6 cellular contexts compared by ENCODE assay signal in the genomic region with DNA sequence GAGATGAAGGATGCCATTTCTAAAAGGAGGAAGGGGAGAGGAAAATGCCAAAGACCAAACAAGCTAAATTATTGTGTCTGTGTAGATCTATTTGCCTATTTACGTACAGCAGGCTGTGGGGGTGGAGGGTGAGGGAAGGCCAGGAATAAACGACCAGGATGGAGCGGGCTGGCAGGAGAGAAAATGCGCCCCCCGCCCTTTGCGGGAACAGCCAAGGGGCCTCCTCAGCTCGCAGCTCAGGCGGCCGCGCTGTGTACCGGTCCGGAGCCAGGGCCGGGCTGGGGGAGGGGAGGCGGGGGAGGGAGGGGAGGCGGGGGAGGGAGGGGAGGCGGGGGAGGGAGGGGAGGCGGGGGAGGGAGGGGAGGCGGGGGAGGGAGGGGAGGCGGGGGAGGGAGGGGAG.
DNase-seq lines count a peak whose midpoint lies in the region; ATAC-seq, FAIRE-seq and TF ChIP-seq lines count a peak whose summit lies in the region.
"Not testable (repeated sequence)": the region's sequence is repeated elsewhere in the genome, so short reads cannot be mapped to it uniquely, and the experiment has no call there.

No MANE protein-coding gene starts in this region.

- 10% methylated on average over 2 of the region's 19 CpGs for WGBS in K562 (ENCODE audit: insufficient coverage, low coverage, missing lambda C conversion rate)

- H3K4me3 Mint-ChIP-seq in type B pancreatic cell, result not testable (repeated sequence)

- H3K27ac ChIP-seq in K562 (ENCODE audit: extremely low read depth, low read depth, low read length), result not testable (repeated sequence)

- ATAC-seq in K562, result peak; percentile 74

- not testable (repeated sequence) for H3K36me3 Mint-ChIP-seq in type B pancreatic cell

- not testable (repeated sequence) for H3K4me3 ChIP-seq in K562

- BruUV-seq in K562 (replicated peaks; lab: Mats Ljungman, UMichigan), result not testable (repeated sequence)

- intact Hi-C loops in K562 (cut with micrococcal nuclease); posterior vena cava (cut with DNase I): not testable (repeated sequence)

- H3K27me3 Mint-ChIP-seq in type B pancreatic cell, result not testable (repeated sequence)

- peak; percentile 12 for DNase-seq in NCI-H1092 treated with DMSO at 0.1 percent for 48 hours (lab: John Stamatoyannopoulos, UW)
- DNase-seq in NCI-H526 (lab: John Stamatoyannopoulos, UW), result peak; percentile 12 to 65
- peak; percentile 52 for DNase-seq in SK-N-DZ (ENCODE audit: low spot score)
- DNase-seq in K562 (ENCODE audit: extremely low read depth in 1 of 4, low spot score in 3 of 4), result peak in 1 of 4 experiments; percentile 53
- DNase-seq in posterior vena cava (ENCODE audit: low spot score), result peak; percentile 62
- DNase-seq in type B pancreatic cell (ENCODE audit: extremely low spot score, unreplicated experiment), result peak; percentile 27

- H3K79me2 ChIP-seq in K562 (ENCODE audit: control insufficient read depth, insufficient read depth, low read length), result not testable (repeated sequence)

- not testable (repeated sequence) for H3K27me3 ChIP-seq in K562 (ENCODE audit: control insufficient read depth in 2 of 2, insufficient read depth in 2 of 2, low read length in 2 of 2)

- not testable (repeated sequence) for TF ChIP-seq CTCF in K562 (IDR thresholded peaks at IDR 0.05 in 2 of 3, conservative IDR thresholded peaks at IDR 0.05 in 1 of 3; ENCODE audit: insufficient read depth in 2 of 3, low read depth in 1 of 3, low read length in 3 of 3); type B pancreatic cell (conservative IDR thresholded peaks at IDR 0.05)

- not testable (repeated sequence) for H3K4me2 ChIP-seq in K562 (ENCODE audit: insufficient read depth, low read length)

- CTCF ChIA-PET in K562 (lab: Yijun Ruan, JAX; ENCODE audit: low intra/inter-chr PET ratio), result not testable (repeated sequence)

- POLR2A ChIA-PET in K562 (lab: Yijun Ruan, JAX), result not testable (repeated sequence)

- not testable (repeated sequence) for H4K20me1 ChIP-seq in K562 (replicated peaks; ENCODE audit: control insufficient read depth, insufficient read depth, low read length)

- in situ Hi-C loops in K562 (cut with MboI), result not testable (repeated sequence)

- TF ChIP-seq RAD21 in K562 (CRISPR knock-in tag; conservative IDR thresholded peaks at IDR 0.05 in 1 of 2, IDR thresholded peaks at IDR 0.05 in 1 of 2), result not testable (repeated sequence)

- H3K9me1 ChIP-seq in K562 (ENCODE audit: control insufficient read depth, insufficient read depth, low read length), result not testable (repeated sequence)

- H3K9me3 Mint-ChIP-seq in type B pancreatic cell, result not testable (repeated sequence)

- TF ChIP-seq EP300 in K562 (IDR thresholded peaks at IDR 0.05; ENCODE audit: low read length), result not testable (repeated sequence)

- H3K9ac ChIP-seq in K562 (ENCODE audit: insufficient read depth in 1 of 2, low read depth in 2 of 2, low read length in 2 of 2), result not testable (repeated sequence)

- H3K27ac Mint-ChIP-seq in type B pancreatic cell, result not testable (repeated sequence)

- peak overlapping the region; percentile 24; the same call in 1 of the 2 replicates for H2AFZ ChIP-seq in K562 (ENCODE audit: low read depth, low read length)

- not testable (repeated sequence) for TF ChIP-seq POLR2A in K562 (conservative IDR thresholded peaks at IDR 0.05)

- not testable (repeated sequence) for H3K4me1 Mint-ChIP-seq in type B pancreatic cell (ENCODE audit: unreplicated experiment)

- FAIRE-seq in K562 (lab: Jason Lieb, UNC), result not testable (repeated sequence)

- H3K9me3 ChIP-seq in K562 (replicated peaks; ENCODE audit: control insufficient read depth, insufficient read depth, low read depth, low read length), result not testable (repeated sequence)

- not testable (repeated sequence) for H3K36me3 ChIP-seq in K562 (ENCODE audit: control insufficient read depth, insufficient read depth, low read length)

- not testable (repeated sequence) for H3K4me1 ChIP-seq in K562 (replicated peaks in 1 of 2; ENCODE audit: control insufficient read depth in 2 of 2, insufficient read depth in 2 of 2, low read length in 2 of 2)

TF ChIP-seq in K562, 482 proteins besides CTCF, POLR2A, EP300 and RAD21:
- TF ChIP-seq ZSCAN29 (IDR thresholded peaks at IDR 0.05), result peak; percentile 35; the same call in 1 of the 2 replicates
- TF ChIP-seq, protein P1, sequence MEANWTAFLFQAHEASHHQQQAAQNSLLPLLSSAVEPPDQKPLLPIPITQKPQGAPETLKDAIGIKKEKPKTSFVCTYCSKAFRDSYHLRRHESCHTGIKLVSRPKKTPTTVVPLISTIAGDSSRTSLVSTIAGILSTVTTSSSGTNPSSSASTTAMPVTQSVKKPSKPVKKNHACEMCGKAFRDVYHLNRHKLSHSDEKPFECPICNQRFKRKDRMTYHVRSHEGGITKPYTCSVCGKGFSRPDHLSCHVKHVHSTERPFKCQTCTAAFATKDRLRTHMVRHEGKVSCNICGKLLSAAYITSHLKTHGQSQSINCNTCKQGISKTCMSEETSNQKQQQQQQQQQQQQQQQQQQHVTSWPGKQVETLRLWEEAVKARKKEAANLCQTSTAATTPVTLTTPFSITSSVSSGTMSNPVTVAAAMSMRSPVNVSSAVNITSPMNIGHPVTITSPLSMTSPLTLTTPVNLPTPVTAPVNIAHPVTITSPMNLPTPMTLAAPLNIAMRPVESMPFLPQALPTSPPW (CRISPR knock-in tag; IDR thresholded peaks at IDR 0.05), result peak; percentile 89
TF ChIP-seq in K562: peak in this region for 2; not testable (repeated sequence) for 480.
